In genomic region chr3:126085841-126086240, GRCh38 we compare ENCODE assay signal across 1 cellular context.
TF ChIP-seq lines count a peak whose summit lies in the region.

No MANE protein-coding gene starts in this region.

TF ChIP-seq in K562, 482 proteins besides CTCF, POLR2A, EP300 and RAD21:
- TF ChIP-seq DPF2 (IDR thresholded peaks at IDR 0.05) (no peak), ZNF124 (CRISPR knock-in tag; IDR thresholded peaks at IDR 0.05) (no peak), ZNF311 (CRISPR knock-in tag; IDR thresholded peaks at IDR 0.05) (no peak)
TF ChIP-seq in K562: peak in this region for 0.
